Comparison of ENCODE assay signal across 29 cellular contexts in genomic region chr12:10404798-10405197, GRCh38. TPM values are rescaled to one million over a fixed set of nuclear protein-coding genes. Genes with fewer than 3 reads are reported as not detected.
"Had no signal": no experiment of that assay in that cellular context is flagged by ENCODE, and none has a peak within 500 bp of the region (broad histone marks: within the 10 kb centered on the region; RNA-seq: fewer than 3 reads in every experiment).

No MANE protein-coding gene starts in this region.

- H3K4me3 Mint-ChIP-seq: activated CD4-positive, alpha-beta memory T cell treated with anti-CD3 and anti-CD28 coated beads, Interleukin-2, amount 10 ng/mL, durations not matched to agents 7 days and 5 days; activated CD4-positive, alpha-beta T cell treated with anti-CD3 and anti-CD28 coated beads, Interleukin-2, amount 10 ng/mL, durations not matched to agents 24 days and 14 days; activated naive CD4-positive, alpha-beta T cell treated with anti-CD3 and anti-CD28 coated beads, Interleukin-2, amount 10 ng/mL, durations not matched to agents 7 days and 5 days; nephron had no signal

- H3K4me1 ChIP-seq: adrenal gland, ascending aorta, prostate gland, stomach, suprapubic skin, transverse colon, uterus had no signal

- H3K36me3 ChIP-seq: adrenal gland, ascending aorta, brain microvascular endothelial cell, neutrophil, ovary, prostate gland, stomach, suprapubic skin, transverse colon, uterus had no signal

- H3K4me1 Mint-ChIP-seq: activated CD4-positive, alpha-beta memory T cell treated with anti-CD3 and anti-CD28 coated beads, Interleukin-2, amount 10 ng/mL, durations not matched to agents 7 days and 5 days; activated naive CD4-positive, alpha-beta T cell treated with anti-CD3 and anti-CD28 coated beads, Interleukin-2, amount 10 ng/mL, durations not matched to agents 7 days and 5 days; nephron had no signal

- H3K79me2 ChIP-seq: hepatocyte had no signal

- H3K27me3 ChIP-seq: adrenal gland, ascending aorta, brain microvascular endothelial cell, hepatocyte, ovary, stomach, suprapubic skin, transverse colon, uterus had no signal

- H3K27ac ChIP-seq: adrenal gland, ascending aorta, brain microvascular endothelial cell, hepatocyte, neutrophil, ovary, prostate gland, stomach, suprapubic skin, transverse colon, uterus, VCaP had no signal

- DNase-seq: activated CD4-positive, alpha-beta memory T cell treated with anti-CD3 and anti-CD28 coated beads, Interleukin-2, amount 10 ng/mL, durations not matched to agents 7 days and 5 days; activated CD4-positive, alpha-beta T cell treated with anti-CD3 and anti-CD28 coated beads, Interleukin-2, amount 10 ng/mL, durations not matched to agents 24 days and 14 days; activated CD8-positive, alpha-beta memory T cell treated with anti-CD3 and anti-CD28 coated beads, Interleukin-2, amount 50 U/mL, for 4 hours; activated effector memory CD4-positive, alpha-beta T cell treated with anti-CD3 and anti-CD28 coated beads, Interleukin-2, amount 50 U/mL, for 16 hours; activated naive CD4-positive, alpha-beta T cell treated with anti-CD3 and anti-CD28 coated beads, Interleukin-2, amount 10 ng/mL, durations not matched to agents 7 days and 5 days; adrenal gland; brain microvascular endothelial cell; caudate nucleus; dermis blood vessel endothelial cell; effector memory CD4-positive, alpha-beta T cell; glutamatergic neuron; midbrain; ovary; stimulated activated CD4-positive, alpha-beta T cell treated with anti-CD3 and anti-CD28 coated beads, Interleukin-4, amount 100 ng/mL, for 24 hours; stomach; transverse colon; uterus had no signal

- H3K4me3 ChIP-seq: adrenal gland, ascending aorta, hepatocyte, ovary, prostate gland, stomach, suprapubic skin, transverse colon, uterus had no signal

- ATAC-seq: activated CD4-positive, CD25-positive, alpha-beta regulatory T cell treated with anti-CD3 and anti-CD28 coated beads, Interleukin-2, amount 50 U/mL, for 24 hours had no signal

- H3K4me2 ChIP-seq: hepatocyte had no signal

- H3K9me3 ChIP-seq: adrenal gland, ascending aorta, neutrophil, ovary, prostate gland, stomach, suprapubic skin, transverse colon, uterus had no signal

- H3K9me3 Mint-ChIP-seq: activated CD4-positive, alpha-beta memory T cell treated with anti-CD3 and anti-CD28 coated beads, Interleukin-2, amount 10 ng/mL, durations not matched to agents 7 days and 5 days; activated CD4-positive, alpha-beta T cell treated with anti-CD3 and anti-CD28 coated beads, Interleukin-2, amount 10 ng/mL, durations not matched to agents 24 days and 14 days; activated naive CD4-positive, alpha-beta T cell treated with anti-CD3 and anti-CD28 coated beads, Interleukin-2, amount 10 ng/mL, durations not matched to agents 7 days and 5 days; nephron had no signal

- H3K27ac Mint-ChIP-seq: activated CD4-positive, alpha-beta memory T cell treated with anti-CD3 and anti-CD28 coated beads, Interleukin-2, amount 10 ng/mL, durations not matched to agents 7 days and 5 days; activated CD4-positive, alpha-beta T cell treated with anti-CD3 and anti-CD28 coated beads, Interleukin-2, amount 10 ng/mL, durations not matched to agents 24 days and 14 days; activated naive CD4-positive, alpha-beta T cell treated with anti-CD3 and anti-CD28 coated beads, Interleukin-2, amount 10 ng/mL, durations not matched to agents 7 days and 5 days; nephron had no signal

- H3K36me3 Mint-ChIP-seq: activated naive CD4-positive, alpha-beta T cell treated with anti-CD3 and anti-CD28 coated beads, Interleukin-2, amount 10 ng/mL, durations not matched to agents 7 days and 5 days had no signal

- H2AFZ ChIP-seq: hepatocyte had no signal

RNA-seq across cellular contexts. Expression of gene KLRC4, which starts 4.8 kb away (rescaled TPM):
- total RNA-seq: activated CD4-positive, alpha-beta memory T cell treated with anti-CD3 and anti-CD28 coated beads, Interleukin-2, amount 10 ng/mL, durations not matched to agents 7 days and 5 days; activated CD4-positive, alpha-beta T cell treated with anti-CD3 and anti-CD28 coated beads, Interleukin-2, amount 10 ng/mL, durations not matched to agents 24 days and 14 days; adrenal gland; ascending aorta; dermis blood vessel endothelial cell; endothelial cell of umbilical vein; esophagus mucosa; frontal cortex; hepatocyte; suprapubic skin; T-helper 2 cell treated with Interferon-gamma antibody and Interleukin-4, amounts not matched to agents 100 ng/mL and 5 ng/mL, for 36 hours had no signal
- polyA plus RNA-seq: endothelial cell of umbilical vein, hepatocyte had no signal

RNA-seq across cellular contexts. Expression of gene KLRK1, which starts 15.0 kb away (rescaled TPM):
- total RNA-seq: activated CD4-positive, alpha-beta T cell treated with anti-CD3 and anti-CD28 coated beads, Interleukin-2, amount 10 ng/mL, durations not matched to agents 24 days and 14 days; ascending aorta; dermis blood vessel endothelial cell; endothelial cell of umbilical vein; esophagus mucosa; hepatocyte had no signal
- polyA plus RNA-seq: endothelial cell of umbilical vein had no signal

RNA-seq across cellular contexts. Expression of gene KLRC3, which starts 15.6 kb away (rescaled TPM):
- total RNA-seq: activated CD4-positive, alpha-beta memory T cell treated with anti-CD3 and anti-CD28 coated beads, Interleukin-2, amount 10 ng/mL, durations not matched to agents 7 days and 5 days; activated CD4-positive, alpha-beta T cell treated with anti-CD3 and anti-CD28 coated beads, Interleukin-2, amount 10 ng/mL, durations not matched to agents 24 days and 14 days; adrenal gland; ascending aorta; dermis blood vessel endothelial cell; endothelial cell of umbilical vein; esophagus mucosa; hepatocyte; prostate gland; suprapubic skin; T-helper 2 cell treated with Interferon-gamma antibody and Interleukin-4, amounts not matched to agents 100 ng/mL and 5 ng/mL, for 36 hours; transverse colon had no signal
- polyA plus RNA-seq: endothelial cell of umbilical vein, hepatocyte had no signal

RNA-seq across cellular contexts. Expression of gene KLRC2, which starts 31.0 kb away (rescaled TPM):
- total RNA-seq: activated CD4-positive, alpha-beta memory T cell treated with anti-CD3 and anti-CD28 coated beads, Interleukin-2, amount 10 ng/mL, durations not matched to agents 7 days and 5 days; activated CD4-positive, alpha-beta T cell treated with anti-CD3 and anti-CD28 coated beads, Interleukin-2, amount 10 ng/mL, durations not matched to agents 24 days and 14 days; ascending aorta; dermis blood vessel endothelial cell; endothelial cell of umbilical vein; T-helper 2 cell treated with Interferon-gamma antibody and Interleukin-4, amounts not matched to agents 100 ng/mL and 5 ng/mL, for 36 hours had no signal
- polyA plus RNA-seq: adrenal gland, endothelial cell of umbilical vein, hepatocyte had no signal

RNA-seq across cellular contexts. Expression of gene KLRC1, which starts 48.4 kb away (rescaled TPM):
- total RNA-seq: activated CD4-positive, alpha-beta memory T cell treated with anti-CD3 and anti-CD28 coated beads, Interleukin-2, amount 10 ng/mL, durations not matched to agents 7 days and 5 days; activated CD4-positive, alpha-beta T cell treated with anti-CD3 and anti-CD28 coated beads, Interleukin-2, amount 10 ng/mL, durations not matched to agents 24 days and 14 days; ascending aorta; dermis blood vessel endothelial cell; endothelial cell of umbilical vein; esophagus mucosa; frontal cortex; hepatocyte; suprapubic skin; T-helper 2 cell treated with Interferon-gamma antibody and Interleukin-4, amounts not matched to agents 100 ng/mL and 5 ng/mL, for 36 hours had no signal
- polyA plus RNA-seq: endothelial cell of umbilical vein, hepatocyte had no signal
